In the genomic region with DNA sequence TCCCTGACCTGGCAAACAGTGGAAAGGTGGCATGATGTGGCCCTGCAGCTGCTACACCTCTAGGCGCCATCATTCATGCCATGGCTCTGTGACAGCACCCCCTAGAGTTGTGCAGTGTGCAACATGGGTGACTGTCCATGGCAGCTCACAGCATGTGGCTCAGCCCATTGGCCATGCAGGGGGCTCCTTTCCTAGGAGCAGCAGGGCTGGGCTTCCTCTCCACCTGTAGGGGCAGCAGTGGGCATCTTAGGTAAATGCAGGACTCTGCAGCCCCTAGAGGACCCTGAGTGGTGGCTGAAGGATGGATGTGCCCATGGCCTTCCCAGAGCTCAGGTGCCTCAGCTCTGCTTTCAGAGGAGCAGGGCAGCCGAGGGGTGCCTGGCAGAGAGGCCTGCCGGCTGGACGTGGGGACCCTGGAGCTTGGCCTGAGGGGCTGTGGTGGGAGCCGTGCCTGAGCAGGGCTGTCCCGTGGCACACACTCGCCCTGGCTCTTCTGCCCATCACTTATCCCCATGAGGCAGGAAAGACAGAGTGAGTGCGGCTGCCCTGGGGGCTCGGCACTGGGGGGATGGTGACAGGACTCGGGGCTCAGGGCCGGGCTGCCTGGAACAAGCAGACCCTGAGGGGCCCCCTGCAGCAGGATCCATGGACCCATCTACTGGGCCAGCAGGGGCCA, we compare ENCODE assay signal across 10 cellular contexts. TPM values are rescaled to one million over a fixed set of nuclear protein-coding genes. Genes with fewer than 3 reads are reported as not detected.
A peak's percentile ranks its signal among the peaks of the same experiment; 100 is the strongest.
DNase-seq lines count a peak whose midpoint lies in the region; ATAC-seq and TF ChIP-seq lines count a peak whose summit lies in the region.
"Had no signal": no experiment of that assay in that cellular context is flagged by ENCODE, and none has a peak within 500 bp of the region (broad histone marks: within the 10 kb centered on the region; RNA-seq: fewer than 3 reads in every experiment).

No MANE protein-coding gene starts in this region.

- H3K4me3 ChIP-seq in OCI-LY3 (ENCODE audit: low read length) = no peak overlapping the region
- no peak overlapping the region for H3K4me3 ChIP-seq in epithelial cell of proximal tubule (ENCODE audit: low read depth, low read length)
- no peak overlapping the region for H3K4me3 ChIP-seq in ovary

- H3K4me2 ChIP-seq in OCI-LY3 (ENCODE audit: low read length) = no peak overlapping the region

- H3K4me1 ChIP-seq in OCI-LY3 (ENCODE audit: low read length) (no peaks in the 10 kb centered on the region), ovary (ENCODE audit: insufficient read depth) (no peaks in the 10 kb centered on the region)

- peak; percentile 39 for TF ChIP-seq CTCF in OCI-LY3 (IDR thresholded peaks at IDR 0.05; ENCODE audit: low read depth, low read length)
- TF ChIP-seq CTCF in epithelial cell of proximal tubule (conservative IDR thresholded peaks at IDR 0.05; ENCODE audit: low read depth, low read length) = peak; percentile 56
- no peak for TF ChIP-seq CTCF in ovary (IDR thresholded peaks at IDR 0.05)

- TF ChIP-seq EP300 in ovary (IDR thresholded peaks at IDR 0.05) = no peak

- H3K9me3 ChIP-seq in OCI-LY3 (ENCODE audit: insufficient read depth, low read length) (no peaks in the 10 kb centered on the region), ovary (no peaks in the 10 kb centered on the region)
- H3K9me3 ChIP-seq: neutrophil had no signal

- no peak for TF ChIP-seq POLR2A in ovary (IDR thresholded peaks at IDR 0.05)

- H2AFZ ChIP-seq in OCI-LY3 (ENCODE audit: low read depth, low read length) = no peak overlapping the region

- H3K79me2 ChIP-seq in OCI-LY3 (ENCODE audit: low read length) = no peaks in the 10 kb centered on the region

- DNase-seq in SIG-M5 treated with dmso at 0.1 percent for 504 hours (lab: John Stamatoyannopoulos, UW; ENCODE audit: unreplicated experiment) (peak; percentile 12), SIG-M5 (lab: John Stamatoyannopoulos, UW) (no peak), epithelial cell of proximal tubule (ENCODE audit: low read depth) (no peak), pons (ENCODE audit: low spot score) (no peak), NCI-H1417 (lab: John Stamatoyannopoulos, UW) (no peak), ovary (no peak)
- no peak for DNase-seq in stimulated activated naive CD8-positive, alpha-beta T cell treated with anti-CD3 and anti-CD28 coated beads, Interleukin-15, Interleukin-2, amounts not matched to agents 100 U/mL and 50 U/mL, for 24 hours
- DNase-seq: KBM-7 had no signal

- intact Hi-C loops in ovary (cut with DNase I) = no loop called here

- H4K20me1 ChIP-seq in OCI-LY3 (ENCODE audit: insufficient read depth, low read length) = no peaks in the 10 kb centered on the region

- H3K9ac ChIP-seq in OCI-LY3 (ENCODE audit: low read length) = no peak overlapping the region

- peaks cover 1% of the 10 kb centered on the region; the same call in 1 of the 2 replicates for H3K27me3 ChIP-seq in OCI-LY3 (ENCODE audit: low read depth, low read length)
- H3K27me3 ChIP-seq in ovary = no peaks in the 10 kb centered on the region

- peak; percentile 42 for ATAC-seq in stimulated activated naive CD8-positive, alpha-beta T cell treated with anti-CD3 and anti-CD28 coated beads, Interleukin-15, Interleukin-2, amounts not matched to agents 100 U/mL and 50 U/mL, for 24 hours

- H3K27ac ChIP-seq in OCI-LY3 (ENCODE audit: low read length) (no peak overlapping the region), ovary (no peak overlapping the region)
- H3K27ac ChIP-seq: neutrophil had no signal

- no peaks in the 10 kb centered on the region for H3K36me3 ChIP-seq in OCI-LY3 (replicated peaks; ENCODE audit: low read depth, low read length)
- H3K36me3 ChIP-seq in ovary = no peaks in the 10 kb centered on the region
- H3K36me3 ChIP-seq: neutrophil had no signal

- 88 to 91% (median 89%) methylated on average over 11 of the region's 11 CpGs for WGBS in ovary, 3 donors

RNA-seq across cellular contexts. Expression of a gene that starts 7.4 kb away (rescaled TPM):
- total RNA-seq in epithelial cell of proximal tubule = 1.7 and 2.3 TPM in 2 replicates
- total RNA-seq in ovary = 1 to 10 TPM; 2.6 to 9.8 (median 3.8) TPM
- 1 to 10 TPM; 4.1 to 4.9 TPM for polyA plus RNA-seq in ovary

RNA-seq across cellular contexts. Expression of a gene that starts 21.6 kb away (rescaled TPM):
- total RNA-seq in epithelial cell of proximal tubule = 298 and 558 TPM in 2 replicates
- 100 to 1,000 TPM in 3 of 7 donors, 10 to 100 TPM in 4; 85.7 to 385 (median 91.6) TPM for total RNA-seq in ovary
- 100 to 1,000 TPM in 1 of 2 donors, 1 to 10 TPM in 1; 2.4 to 249 TPM for polyA plus RNA-seq in ovary

RNA-seq across cellular contexts. Expression of a gene that starts 42.0 kb away (rescaled TPM):
- total RNA-seq in epithelial cell of proximal tubule (100 and 130 TPM in 2 replicates), ovary (10 to 100 TPM; 15.1 to 40.7 (median 22.2) TPM)
- 10 to 100 TPM in 1 of 2 donors, 1 to 10 TPM in 1; 6.3 to 18.4 TPM for polyA plus RNA-seq in ovary

Comparison
In these comparisons a context has a peak if more than half of its experiments do, and no peak if none do; other contexts are left out.
1. CTCF ChIP-seq: peak in OCI-LY3 (single experiment) and epithelial cell of proximal tubule (single experiment); none in ovary (0 of 3).